20 cellular contexts compared by ENCODE assay signal in the genomic region with DNA sequence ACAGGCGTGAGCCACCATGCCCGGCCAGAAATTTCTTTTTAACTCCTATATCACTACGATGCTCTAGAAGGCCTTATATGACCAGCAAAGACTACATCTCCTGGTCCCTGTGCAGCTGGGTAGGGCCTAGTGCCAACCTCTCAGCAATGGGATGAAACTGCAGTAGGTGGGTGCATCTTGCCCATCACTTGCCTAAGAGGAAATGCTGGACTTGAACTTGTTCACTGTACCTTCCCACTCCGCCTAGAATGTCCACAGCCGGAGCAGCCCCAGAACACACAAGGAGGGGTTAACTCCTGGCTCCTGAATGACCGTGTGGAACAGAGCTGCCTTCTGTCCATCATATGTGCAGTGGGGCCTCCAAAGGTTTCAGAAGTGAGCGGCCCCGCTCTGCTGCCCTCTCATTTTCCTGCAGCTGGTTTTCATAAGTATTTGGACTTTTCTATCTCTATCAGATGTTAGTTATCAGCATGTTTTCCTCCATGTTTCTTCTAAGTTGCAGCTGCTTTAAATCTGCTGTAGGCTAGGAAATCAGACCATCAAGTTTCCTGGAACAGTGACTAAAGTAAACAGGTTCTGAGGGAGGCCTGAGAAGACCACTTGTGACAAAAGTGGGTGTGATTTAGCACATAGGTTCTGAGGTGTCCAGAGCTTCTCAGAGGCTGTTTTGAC. TPM values are rescaled to one million over a fixed set of nuclear protein-coding genes. Genes with fewer than 3 reads are reported as not detected.
DNase-seq lines count a peak whose midpoint lies in the region; ATAC-seq and TF ChIP-seq lines count a peak whose summit lies in the region.
"Had no signal": no experiment of that assay in that cellular context is flagged by ENCODE, and none has a peak within 500 bp of the region (broad histone marks: within the 10 kb centered on the region; RNA-seq: fewer than 3 reads in every experiment).

No MANE protein-coding gene starts in this region.

- no peaks in the 10 kb centered on the region for H3K27me3 ChIP-seq in cardiac muscle cell
- no peaks in the 10 kb centered on the region for H3K27me3 ChIP-seq in heart right ventricle
- H3K27me3 ChIP-seq in endodermal cell (ENCODE audit: control insufficient read depth, insufficient read depth, low read length, poor library complexity, severe bottlenecking) = no peaks in the 10 kb centered on the region

- H3K36me3 Mint-ChIP-seq in endodermal cell (ENCODE audit: low read depth) (peaks cover 8% of the 10 kb centered on the region), nephron (ENCODE audit: low read depth) (no peaks in the 10 kb centered on the region)

- H3K4me3 ChIP-seq in cardiac muscle cell = no peak overlapping the region
- H3K4me3 ChIP-seq in heart right ventricle = no peak overlapping the region
- no peak overlapping the region for H3K4me3 ChIP-seq in endodermal cell (ENCODE audit: low read length)
- H3K4me3 ChIP-seq: HAP-1, mucosa of descending colon had no signal

- WGBS in heart right ventricle, 2 donors = 90% methylated on average over 8 of the region's 8 CpGs
- 90 to 95% methylated on average over 8 of the region's 8 CpGs for WGBS in endodermal cell (ENCODE audit: insufficient coverage in 1 of 2, insufficient read length in 1 of 2), 2 experiments

- TF ChIP-seq CTCF in cardiac muscle cell (IDR thresholded peaks at IDR 0.05; ENCODE audit: low read depth, low read length) (no peak), heart right ventricle (IDR thresholded peaks at IDR 0.05) (no peak), endodermal cell (conservative IDR thresholded peaks at IDR 0.05) (no peak), nephron (IDR thresholded peaks at IDR 0.05; ENCODE audit: unreplicated experiment in 3 of 3) (no peak)

- H3K4me3 Mint-ChIP-seq in endodermal cell = peak overlapping the region; percentile 55
- H3K4me3 Mint-ChIP-seq in nephron = peak overlapping the region in 2 of 3 experiments; percentile 41 to 45
- H3K4me3 Mint-ChIP-seq: activated CD4-positive, alpha-beta memory T cell treated with anti-CD3 and anti-CD28 coated beads, Interleukin-2, amount 10 ng/mL, durations not matched to agents 7 days and 5 days; dendritic cell treated with granulocyte-macrophage colony-stimulating factor and Interleukin-4, amounts not matched to agents 40 ng/mL and 50 ng/mL, for 4 days; stimulated activated naive B cell treated with anti-CD40 and anti-IgM and Interleukin-4, amounts not matched to agents 10 μg/mL and 1 μg/mL and 100 μg/mL, for 72 hours had no signal

- no peaks in the 10 kb centered on the region for H3K36me3 ChIP-seq in cardiac muscle cell
- H3K36me3 ChIP-seq in heart right ventricle = no peaks in the 10 kb centered on the region
- no peaks in the 10 kb centered on the region for H3K36me3 ChIP-seq in endodermal cell (ENCODE audit: control insufficient read depth, insufficient read depth, low read length)

- ATAC-seq in heart right ventricle = no peak
- ATAC-seq in GM18858 (IDR thresholded peaks at IDR 0.05; ENCODE audit: unreplicated experiment) = no peak
- no peak for ATAC-seq in HG03108 (IDR thresholded peaks at IDR 0.05; ENCODE audit: unreplicated experiment)
- ATAC-seq: mucosa of descending colon; stimulated activated naive B cell treated with anti-CD40 and anti-IgM and Interleukin-4, amounts not matched to agents 10 μg/mL and 1 μg/mL and 100 μg/mL, for 72 hours had no signal

- H3K27ac Mint-ChIP-seq in endodermal cell (peak overlapping the region; percentile 52), nephron (peak overlapping the region; percentile 92 to 96 (median 95))
- H3K27ac Mint-ChIP-seq: activated CD4-positive, alpha-beta memory T cell treated with anti-CD3 and anti-CD28 coated beads, Interleukin-2, amount 10 ng/mL, durations not matched to agents 7 days and 5 days; dendritic cell treated with granulocyte-macrophage colony-stimulating factor and Interleukin-4, amounts not matched to agents 40 ng/mL and 50 ng/mL, for 4 days; stimulated activated naive B cell treated with anti-CD40 and anti-IgM and Interleukin-4, amounts not matched to agents 10 μg/mL and 1 μg/mL and 100 μg/mL, for 72 hours had no signal

- H3K9me3 ChIP-seq in cardiac muscle cell (ENCODE audit: low read depth) (no peaks in the 10 kb centered on the region), heart right ventricle (no peaks in the 10 kb centered on the region), endodermal cell (ENCODE audit: control insufficient read depth, low read length) (no peaks in the 10 kb centered on the region)
- H3K9me3 ChIP-seq: Caco-2, HAP-1, mucosa of descending colon had no signal

- H3K9ac ChIP-seq in endodermal cell (ENCODE audit: extremely low read depth, low read length, poor library complexity, severe bottlenecking) = no peak overlapping the region

- H3K4me1 Mint-ChIP-seq in endodermal cell = peaks cover 16% of the 10 kb centered on the region
- peaks cover 52% of the 10 kb centered on the region for H3K4me1 Mint-ChIP-seq in nephron

- intact Hi-C loops in heart right ventricle (cut with DNase I) = no loop called here

- H3K27me3 Mint-ChIP-seq in endodermal cell (ENCODE audit: insufficient read depth) (no peaks in the 10 kb centered on the region), nephron (ENCODE audit: low read depth) (no peaks in the 10 kb centered on the region)
- H3K27me3 Mint-ChIP-seq: dendritic cell treated with granulocyte-macrophage colony-stimulating factor and Interleukin-4, amounts not matched to agents 40 ng/mL and 50 ng/mL, for 4 days had no signal

- H3K27ac ChIP-seq in cardiac muscle cell (peak overlapping the region; percentile 84), heart right ventricle (peak overlapping the region in 2 of 10 donors; percentile 5 to 24), endodermal cell (ENCODE audit: low read depth, low read length) (no peak overlapping the region)

- H3K9me3 Mint-ChIP-seq in endodermal cell (no peaks in the 10 kb centered on the region), nephron (no peaks in the 10 kb centered on the region)
- H3K9me3 Mint-ChIP-seq: activated CD4-positive, alpha-beta memory T cell treated with anti-CD3 and anti-CD28 coated beads, Interleukin-2, amount 10 ng/mL, durations not matched to agents 7 days and 5 days; dendritic cell treated with granulocyte-macrophage colony-stimulating factor and Interleukin-4, amounts not matched to agents 40 ng/mL and 50 ng/mL, for 4 days; stimulated activated naive B cell treated with anti-CD40 and anti-IgM and Interleukin-4, amounts not matched to agents 10 μg/mL and 1 μg/mL and 100 μg/mL, for 72 hours had no signal

- DNase-seq in cardiac muscle cell (ENCODE audit: low read depth in 1 of 2, low spot score in 1 of 2) = peak in 1 of 2 donors; percentile 44
- DNase-seq in heart right ventricle = no peak
- no peak for DNase-seq in endodermal cell
- DNase-seq in NCI-H226 = no peak
- no peak for DNase-seq in D341Med (ENCODE audit: low spot score)
- DNase-seq: activated CD4-positive, alpha-beta memory T cell treated with anti-CD3 and anti-CD28 coated beads, Interleukin-2, amount 10 ng/mL, durations not matched to agents 7 days and 5 days; activated naive CD4-positive, alpha-beta T cell; Caco-2; MM.1S; mucosa of descending colon; NCI-H524; Right ventricle myocardium superior; stimulated activated CD4-positive, alpha-beta T cell treated with anti-CD3 and anti-CD28 coated beads, Interleukin-1b, Interleukin-23, amount 100 ng/mL, for 48 hours; stimulated activated naive B cell treated with anti-CD40 and anti-IgM and Interleukin-4, amounts not matched to agents 10 μg/mL and 1 μg/mL and 100 μg/mL, for 72 hours; SW 1271 had no signal

- H3K4me1 ChIP-seq in cardiac muscle cell (ENCODE audit: low read depth) (no peaks in the 10 kb centered on the region), heart right ventricle (peaks cover 3 to 45% (median 28%) of the 10 kb centered on the region in 9 donors), endodermal cell (ENCODE audit: control insufficient read depth, insufficient read depth, low read length) (peaks cover 3% of the 10 kb centered on the region)
- H3K4me1 ChIP-seq: Caco-2 had no signal

RNA-seq across cellular contexts. Expression of a gene that starts 52.5 kb away (rescaled TPM):
- total RNA-seq in cardiac muscle cell (197 and 471 TPM in 2 replicates), heart right ventricle (10 to 100 TPM; 50.0 to 94.2 (median 60.5) TPM), endodermal cell (100 to 1,000 TPM; 236 to 270 TPM)
- polyA plus RNA-seq in cardiac muscle cell (308 and 557 TPM in 2 replicates), heart right ventricle (100 to 1,000 TPM in 1 of 2 donors, 10 to 100 TPM in 1; 42.5 to 125 TPM)
- polyA plus RNA-seq in endodermal cell (2013, experiment 1 of 2) = 364 TPM
- polyA plus RNA-seq in endodermal cell (2013, experiment 2 of 2) = 298 TPM
